Comparison of ENCODE assay signal across 1 cellular context in the genomic region with DNA sequence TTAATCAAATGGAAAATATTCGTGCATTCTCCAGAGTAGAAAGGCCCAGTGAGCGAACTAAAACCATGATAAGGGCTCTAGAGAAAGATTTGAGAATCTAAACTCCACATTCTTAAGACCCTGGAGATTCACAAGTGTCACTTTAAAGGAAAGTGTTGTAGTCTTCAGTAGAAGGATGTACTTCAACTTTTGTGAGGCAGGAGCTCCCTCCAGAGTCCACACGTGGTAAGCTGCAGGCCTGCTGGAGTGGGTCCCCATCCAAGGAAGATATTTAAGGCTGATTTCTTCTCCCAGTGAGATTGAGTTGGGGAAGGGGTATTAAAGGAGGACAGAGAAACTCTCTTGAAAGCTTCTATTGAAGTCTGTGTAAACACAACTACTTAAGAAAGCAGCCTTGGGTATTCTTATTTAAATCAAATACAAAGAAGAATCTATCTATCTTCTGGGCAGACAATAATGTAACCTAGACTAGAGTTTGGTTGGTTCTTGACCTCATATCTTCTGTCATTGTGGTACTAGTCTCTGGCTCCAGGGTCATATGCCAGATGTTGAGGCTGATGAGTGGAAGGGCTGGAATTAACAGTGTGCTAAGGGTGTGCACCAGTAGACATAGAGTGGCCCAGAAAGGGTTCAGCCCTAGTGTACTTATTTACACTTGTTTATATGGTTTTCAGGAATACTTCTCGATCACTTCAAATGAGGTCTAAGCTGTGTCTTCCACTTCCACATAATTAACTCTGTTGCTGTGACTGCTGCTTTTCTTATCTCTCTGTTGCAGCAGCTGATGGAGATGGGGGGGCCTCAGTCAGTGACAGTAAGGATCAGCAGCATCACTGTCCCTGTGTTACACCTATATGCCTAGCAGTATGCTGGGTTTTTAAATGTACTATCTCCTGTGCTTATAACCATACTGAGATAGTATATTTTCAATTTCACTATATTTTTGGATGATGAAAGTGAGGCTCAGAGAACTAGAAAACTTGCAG.
TF ChIP-seq lines count a peak whose summit lies in the region.

No MANE protein-coding gene starts in this region.

TF ChIP-seq in HCT116, 20 proteins besides CTCF, POLR2A, EP300 and RAD21 (continued from another document):
- TF ChIP-seq, protein P1, sequence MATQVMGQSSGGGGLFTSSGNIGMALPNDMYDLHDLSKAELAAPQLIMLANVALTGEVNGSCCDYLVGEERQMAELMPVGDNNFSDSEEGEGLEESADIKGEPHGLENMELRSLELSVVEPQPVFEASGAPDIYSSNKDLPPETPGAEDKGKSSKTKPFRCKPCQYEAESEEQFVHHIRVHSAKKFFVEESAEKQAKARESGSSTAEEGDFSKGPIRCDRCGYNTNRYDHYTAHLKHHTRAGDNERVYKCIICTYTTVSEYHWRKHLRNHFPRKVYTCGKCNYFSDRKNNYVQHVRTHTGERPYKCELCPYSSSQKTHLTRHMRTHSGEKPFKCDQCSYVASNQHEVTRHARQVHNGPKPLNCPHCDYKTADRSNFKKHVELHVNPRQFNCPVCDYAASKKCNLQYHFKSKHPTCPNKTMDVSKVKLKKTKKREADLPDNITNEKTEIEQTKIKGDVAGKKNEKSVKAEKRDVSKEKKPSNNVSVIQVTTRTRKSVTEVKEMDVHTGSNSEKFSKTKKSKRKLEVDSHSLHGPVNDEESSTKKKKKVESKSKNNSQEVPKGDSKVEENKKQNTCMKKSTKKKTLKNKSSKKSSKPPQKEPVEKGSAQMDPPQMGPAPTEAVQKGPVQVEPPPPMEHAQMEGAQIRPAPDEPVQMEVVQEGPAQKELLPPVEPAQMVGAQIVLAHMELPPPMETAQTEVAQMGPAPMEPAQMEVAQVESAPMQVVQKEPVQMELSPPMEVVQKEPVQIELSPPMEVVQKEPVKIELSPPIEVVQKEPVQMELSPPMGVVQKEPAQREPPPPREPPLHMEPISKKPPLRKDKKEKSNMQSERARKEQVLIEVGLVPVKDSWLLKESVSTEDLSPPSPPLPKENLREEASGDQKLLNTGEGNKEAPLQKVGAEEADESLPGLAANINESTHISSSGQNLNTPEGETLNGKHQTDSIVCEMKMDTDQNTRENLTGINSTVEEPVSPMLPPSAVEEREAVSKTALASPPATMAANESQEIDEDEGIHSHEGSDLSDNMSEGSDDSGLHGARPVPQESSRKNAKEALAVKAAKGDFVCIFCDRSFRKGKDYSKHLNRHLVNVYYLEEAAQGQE (IDR thresholded peaks at IDR 0.05; ENCODE audit: low read depth) = no peak
- TF ChIP-seq CBX3 (IDR thresholded peaks at IDR 0.05; ENCODE audit: low read depth) = no peak
